ENCODE assay signal across 9 cellular contexts in genomic region chr17:78817123-78817522, GRCh38. TPM values are rescaled to one million over a fixed set of nuclear protein-coding genes. Genes with fewer than 3 reads are reported as not detected.
DNase-seq lines count a peak whose midpoint lies in the region; ATAC-seq and TF ChIP-seq lines count a peak whose summit lies in the region.
"Had no signal": no experiment of that assay in that cellular context is flagged by ENCODE, and none has a peak within 500 bp of the region (broad histone marks: within the 10 kb centered on the region; RNA-seq: fewer than 3 reads in every experiment).

No MANE protein-coding gene starts in this region.

- POLR2A ChIA-PET in activated CD8-positive, alpha-beta T cell treated with anti-CD3 and anti-CD28 coated beads, Interleukin-2, amount 10 ng/mL, durations not matched to agents 7 days and 5 days (lab: Charles Lee) = interaction anchor here (0.6 to 1.4 kb wide), 2 partner anchors 13 to 338 kb away, joined by 4 read pairs; no protein-coding TSS in a partner anchor

- peak; percentile 85 for ATAC-seq in activated CD8-positive, alpha-beta T cell treated with anti-CD3 and anti-CD28 coated beads, Interleukin-2, amount 10 ng/mL, durations not matched to agents 7 days and 5 days
- ATAC-seq in central memory CD8-positive, alpha-beta T cell (replicated peaks; ENCODE audit: extremely low read depth, poor library complexity, severe bottlenecking) = peak; percentile 91
- ATAC-seq in GM19455 (IDR thresholded peaks at IDR 0.05; ENCODE audit: unreplicated experiment) (no peak), left ventricle myocardium superior (no peak)

- H3K36me3 Mint-ChIP-seq in activated CD8-positive, alpha-beta T cell treated with anti-CD3 and anti-CD28 coated beads, Interleukin-2, amount 10 ng/mL, durations not matched to agents 7 days and 5 days (ENCODE audit: low read depth) = peaks cover 72% of the 10 kb centered on the region
- peaks cover 77% of the 10 kb centered on the region for H3K36me3 Mint-ChIP-seq in central memory CD8-positive, alpha-beta T cell (ENCODE audit: insufficient read depth)

- H3K4me3 Mint-ChIP-seq in activated CD8-positive, alpha-beta T cell treated with anti-CD3 and anti-CD28 coated beads, Interleukin-2, amount 10 ng/mL, durations not matched to agents 7 days and 5 days = peak overlapping the region; percentile 15
- H3K4me3 Mint-ChIP-seq in central memory CD8-positive, alpha-beta T cell = peak overlapping the region; percentile 78

- intact Hi-C loops in left ventricle myocardium superior (cut with micrococcal nuclease) = no loop called here

- H3K4me1 Mint-ChIP-seq in activated CD8-positive, alpha-beta T cell treated with anti-CD3 and anti-CD28 coated beads, Interleukin-2, amount 10 ng/mL, durations not matched to agents 7 days and 5 days (ENCODE audit: low read depth) = peaks cover 54% of the 10 kb centered on the region
- H3K4me1 Mint-ChIP-seq in central memory CD8-positive, alpha-beta T cell = peaks cover 46% of the 10 kb centered on the region

- CTCF ChIA-PET in activated CD8-positive, alpha-beta T cell treated with anti-CD3 and anti-CD28 coated beads, Interleukin-2, amount 10 ng/mL, durations not matched to agents 7 days and 5 days (lab: Charles Lee) = no interaction called here

- no peaks in the 10 kb centered on the region for H3K9me3 Mint-ChIP-seq in activated CD8-positive, alpha-beta T cell treated with anti-CD3 and anti-CD28 coated beads, Interleukin-2, amount 10 ng/mL, durations not matched to agents 7 days and 5 days (ENCODE audit: insufficient read depth)
- H3K9me3 Mint-ChIP-seq in central memory CD8-positive, alpha-beta T cell = no peaks in the 10 kb centered on the region

- DNase-seq in Jurkat, Clone E6-1 (ENCODE audit: low read depth, low spot score) = peak; percentile 93
- peak; percentile 81 for DNase-seq in activated CD8-positive, alpha-beta T cell treated with anti-CD3 and anti-CD28 coated beads, Interleukin-2, amount 10 ng/mL, durations not matched to agents 7 days and 5 days
- DNase-seq in central memory CD8-positive, alpha-beta T cell (ENCODE audit: low spot score in 2 of 2) = peak; percentile 45 to 87
- DNase-seq in stimulated activated CD4-positive, alpha-beta T cell treated with anti-CD3 and anti-CD28 coated beads, TNF-alpha, amount 100 ng/mL, for 1 hour (ENCODE audit: low read depth in 3 of 3, low spot score in 1 of 3) = peak in 2 of 3 donors; percentile 25 to 37
- DNase-seq in RKO (ENCODE audit: low spot score) (no peak), foreskin fibroblast (no peak), left ventricle myocardium superior (no peak)
- DNase-seq: upper lobe of left lung had no signal

- no peaks in the 10 kb centered on the region for H3K27me3 Mint-ChIP-seq in activated CD8-positive, alpha-beta T cell treated with anti-CD3 and anti-CD28 coated beads, Interleukin-2, amount 10 ng/mL, durations not matched to agents 7 days and 5 days (ENCODE audit: low read depth)
- H3K27me3 Mint-ChIP-seq in central memory CD8-positive, alpha-beta T cell = no peaks in the 10 kb centered on the region

- H3K4me3 ChIP-seq in Jurkat, Clone E6-1 (ENCODE audit: low read length) = no peak overlapping the region
- H3K4me3 ChIP-seq in foreskin fibroblast (ENCODE audit: low read depth in 1 of 2, low read length in 2 of 2) = no peak overlapping the region
- H3K4me3 ChIP-seq: upper lobe of left lung had no signal

- TF ChIP-seq CTCF in foreskin fibroblast (IDR thresholded peaks at IDR 0.05; ENCODE audit: low read depth, low read length) = no peak

- peak overlapping the region; percentile 90 for H3K27ac Mint-ChIP-seq in activated CD8-positive, alpha-beta T cell treated with anti-CD3 and anti-CD28 coated beads, Interleukin-2, amount 10 ng/mL, durations not matched to agents 7 days and 5 days
- peak overlapping the region; percentile 93 for H3K27ac Mint-ChIP-seq in central memory CD8-positive, alpha-beta T cell (ENCODE audit: low read depth)

RNA-seq across cellular contexts. Expression of gene USP36, which starts 23.5 kb away (rescaled TPM):
- polyA plus RNA-seq in Jurkat, Clone E6-1 (2012; ENCODE audit: insufficient read depth, insufficient read length) = 41.3 TPM
- 10 to 100 TPM; 67.5 TPM for total RNA-seq in activated CD8-positive, alpha-beta T cell treated with anti-CD3 and anti-CD28 coated beads, Interleukin-2, amount 10 ng/mL, durations not matched to agents 7 days and 5 days
- 24.7 TPM for total RNA-seq in left ventricle myocardium superior

RNA-seq across cellular contexts. Expression of gene CYTH1, which starts 35.0 kb away (rescaled TPM):
- 99.1 TPM for polyA plus RNA-seq in Jurkat, Clone E6-1 (2012; ENCODE audit: insufficient read depth, insufficient read length)
- 100 to 1,000 TPM; 137 to 138 TPM for total RNA-seq in activated CD8-positive, alpha-beta T cell treated with anti-CD3 and anti-CD28 coated beads, Interleukin-2, amount 10 ng/mL, durations not matched to agents 7 days and 5 days
- 38.0 TPM for total RNA-seq in left ventricle myocardium superior

Comparison
In these comparisons a context has a peak if more than half of its experiments do, and no peak if none do; other contexts are left out.
1. DNase-seq: peak in Jurkat, Clone E6-1 (single experiment), activated CD8-positive, alpha-beta T cell treated with anti-CD3 and anti-CD28 coated beads, Interleukin-2, amount 10 ng/mL, durations not matched to agents 7 days and 5 days (single experiment), central memory CD8-positive, alpha-beta T cell (2 of 2) and stimulated activated CD4-positive, alpha-beta T cell treated with anti-CD3 and anti-CD28 coated beads, TNF-alpha, amount 100 ng/mL, for 1 hour (2 of 3); none in RKO (single experiment), foreskin fibroblast (0 of 2) and left ventricle myocardium superior (single experiment).
2. ATAC-seq: peak in activated CD8-positive, alpha-beta T cell treated with anti-CD3 and anti-CD28 coated beads, Interleukin-2, amount 10 ng/mL, durations not matched to agents 7 days and 5 days (single experiment) and central memory CD8-positive, alpha-beta T cell (single experiment); none in GM19455 (single experiment) and left ventricle myocardium superior (single experiment).